17 cellular contexts compared by ENCODE assay signal in genomic region chr5:65152131-65152530, GRCh38.
DNase-seq lines count a peak whose midpoint lies in the region; ATAC-seq and TF ChIP-seq lines count a peak whose summit lies in the region.
"Had no signal": no experiment of that assay in that cellular context is flagged by ENCODE, and none has a peak within 500 bp of the region (broad histone marks: within the 10 kb centered on the region; RNA-seq: fewer than 3 reads in every experiment).

No MANE protein-coding gene starts in this region.

- TF ChIP-seq CTCF in AG09319 (IDR thresholded peaks at IDR 0.05; ENCODE audit: low read depth, low read length) (no peak), neural crest cell (conservative IDR thresholded peaks at IDR 0.05) (no peak)

- H3K4me1 Mint-ChIP-seq in neural crest cell: no peaks in the 10 kb centered on the region
- H3K4me1 Mint-ChIP-seq: activated naive CD8-positive, alpha-beta T cell treated with anti-CD3 and anti-CD28 coated beads for 36 hours; CD4-positive, CD25-positive, alpha-beta regulatory T cell had no signal

- H3K27me3 ChIP-seq in H7 (ENCODE audit: control insufficient read depth, insufficient read depth, low read length): no peaks in the 10 kb centered on the region
- H3K27me3 ChIP-seq: body of pancreas, neutrophil had no signal

- H3K9me3 Mint-ChIP-seq in neural crest cell: no peaks in the 10 kb centered on the region
- H3K9me3 Mint-ChIP-seq: activated naive CD8-positive, alpha-beta T cell treated with anti-CD3 and anti-CD28 coated beads for 36 hours; CD4-positive, CD25-positive, alpha-beta regulatory T cell had no signal

- peak overlapping the region; percentile 35 for H3K27ac Mint-ChIP-seq in neural crest cell (ENCODE audit: unreplicated experiment)
- H3K27ac Mint-ChIP-seq: activated naive CD8-positive, alpha-beta T cell treated with anti-CD3 and anti-CD28 coated beads for 36 hours; CD4-positive, CD25-positive, alpha-beta regulatory T cell had no signal

- peak; percentile 19 for DNase-seq in AG09319 (ENCODE audit: extremely low read depth, low read depth)
- DNase-seq in M059J (ENCODE audit: low read depth): peak; percentile 35
- DNase-seq in fibroblast of gingiva (ENCODE audit: low read depth): peak; percentile 55
- DNase-seq in neural crest cell (ENCODE audit: low read depth, low spot score): no peak
- no peak for DNase-seq in NCI-H2081 treated with DMSO at 0.1 percent for 48 hours (lab: John Stamatoyannopoulos, UW)
- DNase-seq in H7: no peak
- DNase-seq: activated naive CD8-positive, alpha-beta T cell treated with anti-CD3 and anti-CD28 coated beads for 36 hours; body of pancreas; CD4-positive, CD25-positive, alpha-beta regulatory T cell; GDM1; KBM-7; NCI-H2081; NCI-H510A treated with DMSO at 0.1 percent for 48 hours; substantia nigra had no signal

- peaks cover 2% of the 10 kb centered on the region for H3K36me3 Mint-ChIP-seq in neural crest cell (ENCODE audit: low read depth)
- H3K36me3 Mint-ChIP-seq: activated naive CD8-positive, alpha-beta T cell treated with anti-CD3 and anti-CD28 coated beads for 36 hours had no signal

- no peak overlapping the region for H3K4me3 Mint-ChIP-seq in neural crest cell
- H3K4me3 Mint-ChIP-seq: activated naive CD8-positive, alpha-beta T cell treated with anti-CD3 and anti-CD28 coated beads for 36 hours; CD4-positive, CD25-positive, alpha-beta regulatory T cell had no signal

- H3K4me3 ChIP-seq in H7 (ENCODE audit: insufficient read depth, low read depth, low read length): no peak overlapping the region
- H3K4me3 ChIP-seq: body of pancreas had no signal

- no peaks in the 10 kb centered on the region for H3K27me3 Mint-ChIP-seq in neural crest cell (ENCODE audit: low read depth)
- H3K27me3 Mint-ChIP-seq: activated naive CD8-positive, alpha-beta T cell treated with anti-CD3 and anti-CD28 coated beads for 36 hours; CD4-positive, CD25-positive, alpha-beta regulatory T cell had no signal

- H3K36me3 ChIP-seq in H7 (replicated peaks; ENCODE audit: control insufficient read depth, insufficient read depth, low read length): no peaks in the 10 kb centered on the region
- H3K36me3 ChIP-seq: neutrophil had no signal

- ATAC-seq in HG02884 (IDR thresholded peaks at IDR 0.05; ENCODE audit: unreplicated experiment): no peak
- no peak for ATAC-seq in GM19324 (IDR thresholded peaks at IDR 0.05; ENCODE audit: low FRiP score, unreplicated experiment)
- ATAC-seq: body of pancreas had no signal

Comparison
In these comparisons a context has a peak if more than half of its experiments do, and no peak if none do; other contexts are left out.
1. DNase-seq: peak in AG09319 (single experiment), M059J (single experiment) and fibroblast of gingiva (single experiment); none in neural crest cell (single experiment), NCI-H2081 treated with DMSO at 0.1 percent for 48 hours (single experiment) and H7 (single experiment).